Comparison of ENCODE assay signal across 14 cellular contexts in genomic region chr16:66547101-66547989, GRCh38. TPM values are rescaled to one million over a fixed set of nuclear protein-coding genes. Genes with fewer than 3 reads are reported as not detected.
DNase-seq lines count a peak whose midpoint lies in the region; ATAC-seq and TF ChIP-seq lines count a peak whose summit lies in the region.
"Had no signal": no experiment of that assay in that cellular context is flagged by ENCODE, and none has a peak within 500 bp of the region (broad histone marks: within the 10 kb centered on the region; RNA-seq: fewer than 3 reads in every experiment).

No MANE protein-coding gene starts in this region.

- peak overlapping the region; percentile 52 for H3K27ac Mint-ChIP-seq in activated naive CD4-positive, alpha-beta T cell treated with anti-CD3 and anti-CD28 coated beads, Interleukin-2, amount 50 U/mL, for 24 hours

- H3K4me1 ChIP-seq in esophagus muscularis mucosa (peaks cover 28 to 49% (median 41%) of the 10 kb centered on the region in 4 donors), thyroid gland (peaks cover 23 to 52% of the 10 kb centered on the region in 2 donors), left lung (peaks cover 20 to 51% of the 10 kb centered on the region in 2 donors)

- TF ChIP-seq EP300 in esophagus muscularis mucosa (IDR thresholded peaks at IDR 0.05): no peak

- no peaks in the 10 kb centered on the region for H3K27me3 Mint-ChIP-seq in activated naive CD4-positive, alpha-beta T cell treated with anti-CD3 and anti-CD28 coated beads, Interleukin-2, amount 50 U/mL, for 24 hours

- peaks cover 0 to 49% (median 41%) of the 10 kb centered on the region in 4 donors for H3K36me3 ChIP-seq in esophagus muscularis mucosa
- H3K36me3 ChIP-seq in thyroid gland: no peaks in the 10 kb centered on the region
- H3K36me3 ChIP-seq in left lung: no peaks in the 10 kb centered on the region

- peaks cover 44% of the 10 kb centered on the region for H3K4me1 Mint-ChIP-seq in activated naive CD4-positive, alpha-beta T cell treated with anti-CD3 and anti-CD28 coated beads, Interleukin-2, amount 50 U/mL, for 24 hours

- H3K36me3 Mint-ChIP-seq in activated naive CD4-positive, alpha-beta T cell treated with anti-CD3 and anti-CD28 coated beads, Interleukin-2, amount 50 U/mL, for 24 hours: no peaks in the 10 kb centered on the region

- intact Hi-C loops in esophagus muscularis mucosa (cut with DNase I): no loop called here
- intact Hi-C loops in thyroid gland (cut with DNase I): loop anchor here (5.0 kb wide), 1 partner anchor 65 kb away; no protein-coding TSS in a partner anchor
- intact Hi-C loops in left lung (cut with DNase I): no loop called here

- WGBS in esophagus muscularis mucosa: 91% methylated on average over 5 of the region's 5 CpGs
- 66 to 67% methylated on average over 5 of the region's 5 CpGs for WGBS in thyroid gland, 2 donors

- ATAC-seq in GM21529 (IDR thresholded peaks at IDR 0.05; ENCODE audit: unreplicated experiment) (no peak), left lung (no peak)
- ATAC-seq: gastrocnemius medialis had no signal

- no peak for TF ChIP-seq POLR2A in esophagus muscularis mucosa (IDR thresholded peaks at IDR 0.05; ENCODE audit: low read depth)
- TF ChIP-seq POLR2A in thyroid gland (IDR thresholded peaks at IDR 0.05): no peak

- H3K4me3 Mint-ChIP-seq in activated naive CD4-positive, alpha-beta T cell treated with anti-CD3 and anti-CD28 coated beads, Interleukin-2, amount 50 U/mL, for 24 hours: no peak overlapping the region

- H3K9me3 ChIP-seq in esophagus muscularis mucosa (no peaks in the 10 kb centered on the region), thyroid gland (no peaks in the 10 kb centered on the region), left lung (no peaks in the 10 kb centered on the region)
- H3K9me3 ChIP-seq: gastrocnemius medialis had no signal

- TF ChIP-seq CTCF in esophagus muscularis mucosa (IDR thresholded peaks at IDR 0.05) (no peak), thyroid gland (IDR thresholded peaks at IDR 0.05) (no peak), left lung (IDR thresholded peaks at IDR 0.05) (no peak)

- H3K4me3 ChIP-seq in esophagus muscularis mucosa (no peak overlapping the region), thyroid gland (replicated peaks in 1 of 3) (no peak overlapping the region), left lung (no peak overlapping the region)
- H3K4me3 ChIP-seq: gastrocnemius medialis had no signal

- H3K27ac ChIP-seq in esophagus muscularis mucosa (replicated peaks in 1 of 4): peak overlapping the region in 3 of 4 donors; percentile 95 to 99 (median 98)
- peak overlapping the region in 1 of 3 donors; percentile 5 for H3K27ac ChIP-seq in thyroid gland
- H3K27ac ChIP-seq in left lung: peak overlapping the region in 1 of 2 donors; percentile 98

- no peaks in the 10 kb centered on the region for H3K27me3 ChIP-seq in esophagus muscularis mucosa
- no peaks in the 10 kb centered on the region for H3K27me3 ChIP-seq in thyroid gland
- H3K27me3 ChIP-seq in left lung: no peaks in the 10 kb centered on the region
- H3K27me3 ChIP-seq: gastrocnemius medialis had no signal

- DNase-seq in activated naive CD4-positive, alpha-beta T cell treated with anti-CD3 and anti-CD28 coated beads, Interleukin-2, amount 50 U/mL, for 16 hours: no peak
- DNase-seq in NCI-H69 (lab: John Stamatoyannopoulos, UW) (peak; percentile 16), esophagus muscularis mucosa (ENCODE audit: extremely low spot score) (no peak), thyroid gland (peak; percentile 55 to 70), left lung (no peak), NCI-H1930 (lab: John Stamatoyannopoulos, UW) (no peak)
- DNase-seq: effector memory CD4-positive, alpha-beta T cell; gastrocnemius medialis; GF-D8; NCI-H146; SHP77 treated with DMSO at 0.1 percent for 48 hours; stimulated activated CD4-positive, alpha-beta T cell treated with anti-CD3 and anti-CD28 coated beads, Interleukin-2, amount 100 ng/mL, for 24 hours had no signal

- no peaks in the 10 kb centered on the region for H3K9me3 Mint-ChIP-seq in activated naive CD4-positive, alpha-beta T cell treated with anti-CD3 and anti-CD28 coated beads, Interleukin-2, amount 50 U/mL, for 24 hours

RNA-seq across cellular contexts. Expression of gene TK2, which starts 2.6 kb away (rescaled TPM):
- 10 to 100 TPM; 26.3 to 35.2 (median 30.0) TPM for total RNA-seq in esophagus muscularis mucosa
- total RNA-seq in thyroid gland: 10 to 100 TPM; 31.6 to 55.5 (median 46.6) TPM
- 10 to 100 TPM; 38.4 to 41.2 TPM for total RNA-seq in left lung

RNA-seq across cellular contexts. Expression of gene CKLF, which starts 5.0 kb away (rescaled TPM):
- total RNA-seq in esophagus muscularis mucosa (10 to 100 TPM; 18.1 to 28.2 (median 24.2) TPM), thyroid gland (10 to 100 TPM; 22.1 to 79.4 (median 49.9) TPM), left lung (10 to 100 TPM; 42.3 to 66.3 TPM)

RNA-seq across cellular contexts. Expression of gene CMTM1, which starts 18.9 kb away (rescaled TPM):
- total RNA-seq in esophagus muscularis mucosa (1 to 10 TPM in 3 of 4 donors, not detected in 1; 1.4 to 2.0 (median 1.7) TPM), thyroid gland (1 to 10 TPM in 1 of 4 donors, not detected in 3; 3.8 TPM), left lung (10 to 100 TPM in 1 of 2 donors, 1 to 10 TPM in 1; 5.7 to 10.0 TPM)

RNA-seq across cellular contexts. Expression of gene CMTM2, which starts 31.9 kb away (rescaled TPM):
- total RNA-seq in esophagus muscularis mucosa: 1 to 10 TPM in 1 of 4 donors, not detected in 3; 1.8 TPM
- 1 to 10 TPM in 1 of 4 donors, under 1 TPM in 1, not detected in 2; 0.67 to 1.1 TPM for total RNA-seq in thyroid gland
- 1 to 10 TPM in 1 of 2 donors, under 1 TPM in 1; 0.52 to 5.4 TPM for total RNA-seq in left lung
- total RNA-seq: gastrocnemius medialis had no signal

RNA-seq across cellular contexts. Expression of gene CMTM3, which starts 57.2 kb away (rescaled TPM):
- 10 to 100 TPM; 13.7 to 24.5 (median 17.3) TPM for total RNA-seq in esophagus muscularis mucosa
- total RNA-seq in thyroid gland: 10 to 100 TPM in 3 of 4 donors, 1 to 10 TPM in 1; 5.9 to 32.0 (median 21.3) TPM
- total RNA-seq in left lung: 10 to 100 TPM; 42.6 to 51.5 TPM

Comparison
In these comparisons a context has a peak if more than half of its experiments do, and no peak if none do; other contexts are left out.
1. DNase-seq: peak in NCI-H69 (single experiment) and thyroid gland (2 of 2); none in activated naive CD4-positive, alpha-beta T cell treated with anti-CD3 and anti-CD28 coated beads, Interleukin-2, amount 50 U/mL, for 16 hours (single experiment), esophagus muscularis mucosa (single experiment), left lung (0 of 2) and NCI-H1930 (0 of 2).